Comparison of ENCODE assay signal across 8 cellular contexts in the genomic region with DNA sequence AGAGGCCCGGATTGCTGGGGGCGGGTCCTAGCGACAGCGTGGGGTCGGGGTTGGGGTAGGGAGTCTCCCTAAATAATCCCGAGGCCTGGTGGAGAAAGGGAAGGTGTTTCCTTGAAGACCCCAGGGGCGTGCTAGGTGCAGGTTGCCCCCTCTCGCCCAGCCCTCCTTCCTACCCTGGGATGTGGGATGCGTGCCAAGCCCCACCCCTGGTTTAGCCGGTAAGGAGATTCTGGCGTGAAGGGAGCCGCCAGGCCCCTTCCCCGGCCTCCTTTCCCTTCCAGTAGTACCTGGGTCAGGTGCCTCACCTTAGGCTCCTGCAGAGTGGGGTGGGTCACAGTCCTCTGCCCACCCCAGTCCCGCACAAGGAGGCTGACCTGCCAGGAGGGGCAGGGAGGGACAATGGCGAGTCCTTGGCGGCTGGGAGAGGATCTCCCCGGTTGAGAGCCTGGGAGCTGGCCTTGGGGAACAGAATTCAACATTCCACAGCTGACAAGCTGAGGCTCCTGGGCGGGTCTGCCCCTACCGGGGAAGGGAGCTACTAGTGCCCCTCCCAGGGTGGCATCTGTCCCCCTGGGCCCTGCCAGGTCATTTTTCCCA. TPM values are rescaled to one million over a fixed set of nuclear protein-coding genes. Genes with fewer than 3 reads are reported as not detected.
DNase-seq lines count a peak whose midpoint lies in the region; ATAC-seq and TF ChIP-seq lines count a peak whose summit lies in the region.

No MANE protein-coding gene starts in this region.

- H3K4me1 Mint-ChIP-seq in T-cell, result peaks cover 59 to 64% (median 62%) of the 10 kb centered on the region in 3 donors
- H3K4me1 Mint-ChIP-seq in natural killer cell treated with Interleukin-12 subunit alpha and Interleukin-12 subunit beta and Interleukin-15 and Interleukin-18, amount 100 ng/mL, for 72 hours (ENCODE audit: low read depth in 2 of 2), result peaks cover 43 to 52% of the 10 kb centered on the region in 2 donors

- H3K9me3 Mint-ChIP-seq in T-cell, result no peaks in the 10 kb centered on the region
- no peaks in the 10 kb centered on the region for H3K9me3 Mint-ChIP-seq in natural killer cell treated with Interleukin-12 subunit alpha and Interleukin-12 subunit beta and Interleukin-15 and Interleukin-18, amount 100 ng/mL, for 72 hours

- no peaks in the 10 kb centered on the region for H3K9me3 ChIP-seq in esophagus muscularis mucosa

- H3K4me3 Mint-ChIP-seq in T-cell, result peak overlapping the region; percentile 79 to 84 (median 83)
- peak overlapping the region; percentile 90 for H3K4me3 Mint-ChIP-seq in natural killer cell treated with Interleukin-12 subunit alpha and Interleukin-12 subunit beta and Interleukin-15 and Interleukin-18, amount 100 ng/mL, for 72 hours

- POLR2A ChIA-PET in T-cell (lab: Charles Lee), result no interaction called here

- peaks cover 17 to 47% (median 39%) of the 10 kb centered on the region in 4 donors for H3K4me1 ChIP-seq in esophagus muscularis mucosa

- H3K27me3 ChIP-seq in esophagus muscularis mucosa, result no peaks in the 10 kb centered on the region

- TF ChIP-seq CTCF in GM12865 (IDR thresholded peaks at IDR 0.05; ENCODE audit: insufficient read depth, low read depth, low read length, missing control alignments) (no peak), esophagus muscularis mucosa (IDR thresholded peaks at IDR 0.05) (no peak), GM13977 (IDR thresholded peaks at IDR 0.05; ENCODE audit: extremely low read depth, insufficient read depth, missing control alignments) (no peak)

- in situ Hi-C loops in GM13977 (cut with MboI; ENCODE audit: low pct_unique_long_range_greater_than_20kb, low sequenced_read_pairs, unreplicated experiment), result no loop called here

- TF ChIP-seq EP300 in esophagus muscularis mucosa (IDR thresholded peaks at IDR 0.05), result no peak

- 3% methylated on average over 10 of the region's 19 CpGs for WGBS in esophagus muscularis mucosa

- H3K27ac Mint-ChIP-seq in T-cell, result peak overlapping the region; percentile 91 to 93
- peak overlapping the region; percentile 75 to 91 for H3K27ac Mint-ChIP-seq in natural killer cell treated with Interleukin-12 subunit alpha and Interleukin-12 subunit beta and Interleukin-15 and Interleukin-18, amount 100 ng/mL, for 72 hours

- H3K36me3 ChIP-seq in esophagus muscularis mucosa, result peaks cover 0 to 9% (median 4%) of the 10 kb centered on the region in 4 donors

- DNase-seq in 8988T (peak; percentile 81), GM12865 (ENCODE audit: low read depth) (no peak), T-cell (peak in 1 of 34 experiments; percentile 18), esophagus muscularis mucosa (ENCODE audit: extremely low spot score) (no peak), NK-92 (lab: John Stamatoyannopoulos, UW; ENCODE audit: unreplicated experiment) (no peak), iPS-NIHi7 (ENCODE audit: extremely low spot score) (no peak), GM13977 (ENCODE audit: low spot score) (no peak)
- no peak for DNase-seq in natural killer cell treated with Interleukin-12 subunit alpha and Interleukin-12 subunit beta and Interleukin-15 and Interleukin-18, amount 100 ng/mL, for 72 hours (ENCODE audit: low spot score)

- intact Hi-C loops in esophagus muscularis mucosa (cut with DNase I), result loop anchor here (2.0 to 5.0 kb wide), 2 partner anchors 73 to 106 kb away; no protein-coding TSS in a partner anchor

- no peak for TF ChIP-seq POLR2A in esophagus muscularis mucosa (IDR thresholded peaks at IDR 0.05; ENCODE audit: low read depth)

- no peaks in the 10 kb centered on the region for H3K36me3 Mint-ChIP-seq in T-cell
- H3K36me3 Mint-ChIP-seq in natural killer cell treated with Interleukin-12 subunit alpha and Interleukin-12 subunit beta and Interleukin-15 and Interleukin-18, amount 100 ng/mL, for 72 hours, result no peaks in the 10 kb centered on the region

- ATAC-seq in T-cell (replicated peaks in 1 of 4), result no peak
- no peak for ATAC-seq in natural killer cell treated with Interleukin-12 subunit alpha and Interleukin-12 subunit beta and Interleukin-15 and Interleukin-18, amount 100 ng/mL, for 72 hours

- no peaks in the 10 kb centered on the region for H3K27me3 Mint-ChIP-seq in T-cell
- H3K27me3 Mint-ChIP-seq in natural killer cell treated with Interleukin-12 subunit alpha and Interleukin-12 subunit beta and Interleukin-15 and Interleukin-18, amount 100 ng/mL, for 72 hours, result no peaks in the 10 kb centered on the region

- CTCF ChIA-PET in T-cell (lab: Charles Lee), result interaction anchor here (0.5 to 1.7 kb wide), 4 partner anchors 10 to 1487 kb away, joined by 3 to 9 read pairs (median 4); no protein-coding TSS in a partner anchor

- peak overlapping the region; percentile 84 for H3K4me3 ChIP-seq in GM12865 (ENCODE audit: low read depth, low read length)
- peak overlapping the region; percentile 78 to 85 (median 84) for H3K4me3 ChIP-seq in esophagus muscularis mucosa

- H3K27ac ChIP-seq in esophagus muscularis mucosa (replicated peaks in 1 of 4), result peak overlapping the region; percentile 80 to 87 (median 83)

RNA-seq across cellular contexts. Expression of gene TSPAN17, which starts 0.7 kb away (rescaled TPM):
- total RNA-seq in T-cell (10 to 100 TPM; 20.2 to 39.3 (median 30.0) TPM), esophagus muscularis mucosa (10 to 100 TPM in 3 of 4 donors, 1 to 10 TPM in 1; 8.3 to 18.6 (median 14.8) TPM)
- 10 to 100 TPM; 48.9 to 67.6 TPM for total RNA-seq in natural killer cell treated with Interleukin-12 subunit alpha and Interleukin-12 subunit beta and Interleukin-15 and Interleukin-18, amount 100 ng/mL, for 72 hours

RNA-seq across cellular contexts. Expression of gene EIF4E1B, which starts 17.5 kb away (rescaled TPM):
- not detected for total RNA-seq in T-cell
- not detected for total RNA-seq in esophagus muscularis mucosa
- not detected for total RNA-seq in natural killer cell treated with Interleukin-12 subunit alpha and Interleukin-12 subunit beta and Interleukin-15 and Interleukin-18, amount 100 ng/mL, for 72 hours

RNA-seq across cellular contexts. Expression of gene SNCB, which starts 17.6 kb away (rescaled TPM):
- total RNA-seq in T-cell (not detected), esophagus muscularis mucosa (not detected)
- not detected for total RNA-seq in natural killer cell treated with Interleukin-12 subunit alpha and Interleukin-12 subunit beta and Interleukin-15 and Interleukin-18, amount 100 ng/mL, for 72 hours

RNA-seq across cellular contexts. Expression of gene GPRIN1, which starts 38.0 kb away (rescaled TPM):
- 1 to 10 TPM in 1 of 5 donors, under 1 TPM in 4; 0.33 to 1.2 (median 0.64) TPM for total RNA-seq in T-cell
- 1 to 10 TPM in 1 of 4 donors, under 1 TPM in 3; 0.42 to 1.0 (median 0.95) TPM for total RNA-seq in esophagus muscularis mucosa
- 1 to 10 TPM; 2.7 to 5.9 TPM for total RNA-seq in natural killer cell treated with Interleukin-12 subunit alpha and Interleukin-12 subunit beta and Interleukin-15 and Interleukin-18, amount 100 ng/mL, for 72 hours
